ENCODE assay signal across 15 cellular contexts in the genomic region with DNA sequence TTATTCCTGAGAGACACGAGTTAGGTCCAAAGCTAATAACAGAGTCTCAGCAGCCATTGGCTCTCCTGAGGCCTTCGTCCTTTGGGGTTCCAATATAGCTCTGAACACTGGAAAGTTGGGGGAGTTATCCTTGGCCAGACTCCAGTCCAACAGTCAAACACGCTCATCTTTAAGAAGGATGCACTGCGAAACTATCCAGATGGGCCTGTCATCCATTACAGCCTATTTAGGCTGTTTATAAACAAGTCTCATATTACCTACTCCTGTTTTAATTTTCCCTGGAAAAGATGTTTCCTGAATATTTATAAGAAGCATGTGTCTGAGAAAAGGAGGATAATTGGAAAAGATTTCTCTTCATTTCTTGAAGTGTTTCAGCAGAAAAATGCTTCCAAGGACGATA.
"Had no signal": no experiment of that assay in that cellular context is flagged by ENCODE, and none has a peak within 500 bp of the region (broad histone marks: within the 10 kb centered on the region; RNA-seq: fewer than 3 reads in every experiment).

No MANE protein-coding gene starts in this region.

- H3K36me3 Mint-ChIP-seq: activated naive CD4-positive, alpha-beta T cell treated with anti-CD3 and anti-CD28 coated beads, Interleukin-2, amount 10 ng/mL, durations not matched to agents 7 days and 5 days; naive thymus-derived CD8-positive, alpha-beta T cell; stimulated activated memory B cell treated with anti-CD40 and anti-IgM and Interleukin-4, amounts not matched to agents 10 μg/mL and 1 μg/mL and 100 μg/mL, for 72 hours; WTC11 had no signal

- H3K27ac ChIP-seq: ascending aorta, neutrophil, thyroid gland, uterus had no signal

- H3K4me1 Mint-ChIP-seq: stimulated activated memory B cell treated with anti-CD40 and anti-IgM and Interleukin-4, amounts not matched to agents 10 μg/mL and 1 μg/mL and 100 μg/mL, for 72 hours had no signal

- H3K4me3 ChIP-seq: ascending aorta, esophagus muscularis mucosa, thyroid gland, uterus had no signal

- DNase-seq: activated CD4-positive, alpha-beta memory T cell treated with anti-CD3 and anti-CD28 coated beads, Interleukin-2, amount 10 ng/mL, durations not matched to agents 7 days and 5 days; activated CD4-positive, alpha-beta T cell treated with anti-CD3 and anti-CD28 coated beads for 4 hours; activated naive CD4-positive, alpha-beta T cell treated with anti-CD3 and anti-CD28 coated beads, Interleukin-2, amount 10 ng/mL, durations not matched to agents 7 days and 5 days; activated T-cell treated with anti-CD3 and anti-CD28 coated beads, Interleukin-2, amount 50 U/mL, for 24 hours; foreskin melanocyte; head of caudate nucleus; naive thymus-derived CD8-positive, alpha-beta T cell; stimulated activated CD4-positive, alpha-beta T cell treated with anti-CD3 and anti-CD28 coated beads, Interleukin-2, amount 100 ng/mL, for 48 hours; thyroid gland; uterus had no signal

- H3K27me3 Mint-ChIP-seq: activated CD4-positive, alpha-beta memory T cell treated with anti-CD3 and anti-CD28 coated beads, Interleukin-2, amount 10 ng/mL, durations not matched to agents 7 days and 5 days; activated T-cell treated with anti-CD3 and anti-CD28 coated beads, Interleukin-2, amount 50 U/mL, for 24 hours; stimulated activated memory B cell treated with anti-CD40 and anti-IgM and Interleukin-4, amounts not matched to agents 10 μg/mL and 1 μg/mL and 100 μg/mL, for 72 hours had no signal

- H3K4me3 Mint-ChIP-seq: activated CD4-positive, alpha-beta memory T cell treated with anti-CD3 and anti-CD28 coated beads, Interleukin-2, amount 10 ng/mL, durations not matched to agents 7 days and 5 days; activated naive CD4-positive, alpha-beta T cell treated with anti-CD3 and anti-CD28 coated beads, Interleukin-2, amount 10 ng/mL, durations not matched to agents 7 days and 5 days; activated T-cell treated with anti-CD3 and anti-CD28 coated beads, Interleukin-2, amount 50 U/mL, for 24 hours; naive thymus-derived CD8-positive, alpha-beta T cell; stimulated activated memory B cell treated with anti-CD40 and anti-IgM and Interleukin-4, amounts not matched to agents 10 μg/mL and 1 μg/mL and 100 μg/mL, for 72 hours; WTC11 had no signal

- H3K27me3 ChIP-seq: ascending aorta, esophagus muscularis mucosa, neutrophil, thyroid gland, uterus had no signal

- H3K9me3 ChIP-seq: ascending aorta, esophagus muscularis mucosa, neutrophil, thyroid gland, uterus had no signal

- H3K9me3 Mint-ChIP-seq: activated CD4-positive, alpha-beta memory T cell treated with anti-CD3 and anti-CD28 coated beads, Interleukin-2, amount 10 ng/mL, durations not matched to agents 7 days and 5 days; activated naive CD4-positive, alpha-beta T cell treated with anti-CD3 and anti-CD28 coated beads, Interleukin-2, amount 10 ng/mL, durations not matched to agents 7 days and 5 days; activated T-cell treated with anti-CD3 and anti-CD28 coated beads, Interleukin-2, amount 50 U/mL, for 24 hours; naive thymus-derived CD8-positive, alpha-beta T cell; stimulated activated memory B cell treated with anti-CD40 and anti-IgM and Interleukin-4, amounts not matched to agents 10 μg/mL and 1 μg/mL and 100 μg/mL, for 72 hours; WTC11 had no signal

- H3K27ac Mint-ChIP-seq: activated CD4-positive, alpha-beta memory T cell treated with anti-CD3 and anti-CD28 coated beads, Interleukin-2, amount 10 ng/mL, durations not matched to agents 7 days and 5 days; activated naive CD4-positive, alpha-beta T cell treated with anti-CD3 and anti-CD28 coated beads, Interleukin-2, amount 10 ng/mL, durations not matched to agents 7 days and 5 days; activated T-cell treated with anti-CD3 and anti-CD28 coated beads, Interleukin-2, amount 50 U/mL, for 24 hours; naive thymus-derived CD8-positive, alpha-beta T cell; stimulated activated memory B cell treated with anti-CD40 and anti-IgM and Interleukin-4, amounts not matched to agents 10 μg/mL and 1 μg/mL and 100 μg/mL, for 72 hours; WTC11 had no signal

- H3K36me3 ChIP-seq: ascending aorta, esophagus muscularis mucosa, neutrophil, thyroid gland, uterus had no signal

- H3K4me1 ChIP-seq: ascending aorta, thyroid gland, uterus had no signal
